ENCODE assay signal across 31 cellular contexts in genomic region chr2:226865273-226865672, GRCh38.
"Had no signal": no experiment of that assay in that cellular context is flagged by ENCODE, and none has a peak within 500 bp of the region (broad histone marks: within the 10 kb centered on the region; RNA-seq: fewer than 3 reads in every experiment).

No MANE protein-coding gene starts in this region.

- ATAC-seq: activated CD4-positive, CD25-positive, alpha-beta regulatory T cell treated with anti-CD3 and anti-CD28 coated beads, Interleukin-2, amount 50 U/mL, for 24 hours; activated CD8-positive, alpha-beta memory T cell treated with anti-CD3 and anti-CD28 coated beads, Interleukin-2, amount 10 ng/mL, durations not matched to agents 7 days and 5 days; activated naive CD4-positive, alpha-beta T cell treated with anti-CD3 and anti-CD28 coated beads, Interleukin-2, amount 50 U/mL, for 72 hours; activated naive CD8-positive, alpha-beta T cell treated with anti-CD3 and anti-CD28 coated beads, Interleukin-2, amount 50 U/mL, for 24 hours; body of pancreas; Panc1 had no signal

- H3K4me1 ChIP-seq: ascending aorta, body of pancreas had no signal

- H3K9me3 ChIP-seq: ascending aorta, body of pancreas, SJCRH30, SK-N-SH had no signal

- H3K4me3 ChIP-seq: ascending aorta, body of pancreas, SJCRH30 had no signal

- H3K36me3 ChIP-seq: SJCRH30, WERI-Rb-1 had no signal

- H3K9ac ChIP-seq: SK-N-SH had no signal

- DNase-seq: activated CD4-positive, alpha-beta T cell treated with anti-CD3 and anti-CD28 coated beads for 48 hours; activated CD4-positive, alpha-beta T cell treated with anti-CD3 and anti-CD28 coated beads, Interleukin-2, amount 50 U/mL, for 48 hours; activated CD8-positive, alpha-beta memory T cell treated with anti-CD3 and anti-CD28 coated beads, Interleukin-2, amount 10 ng/mL, durations not matched to agents 7 days and 5 days; activated effector memory CD4-positive, alpha-beta T cell treated with anti-CD3 and anti-CD28 coated beads, Interleukin-2, amount 50 U/mL, for 16 hours; activated naive CD4-positive, alpha-beta T cell treated with Interleukin-2 at 50 U/mL for 16 hours; activated naive CD8-positive, alpha-beta T cell treated with anti-CD3 and anti-CD28 coated beads, Interleukin-2, amount 50 U/mL, for 24 hours; activated T-cell treated with anti-CD3 and anti-CD28 coated beads, Interleukin-2, amount 50 U/mL, for 24 hours; amniotic stem cell; body of pancreas; Kasumi-1; KBM-7; NCI-H1105 treated with DMSO at 0.1 percent for 48 hours; NCI-H1436 treated with DMSO at 0.1 percent for 48 hours; NCI-H187; NCI-H2081; NCI-H2171; NCI-H2227 treated with DMSO at 0.1 percent for 48 hours; NCI-H446 treated with DMSO at 0.1 percent for 48 hours; NCI-H526; NCI-H82; OCI-M1; Right ventricle myocardium superior; SJCRH30; SK-N-SH; T-helper 1 cell; WERI-Rb-1 had no signal

- H3K27ac ChIP-seq: ascending aorta, body of pancreas, RWPE1, SJCRH30, WERI-Rb-1 had no signal

- H3K4me2 ChIP-seq: SK-N-SH had no signal

- H3K27me3 ChIP-seq: ascending aorta, body of pancreas, SJCRH30 had no signal
